In the genomic region with DNA sequence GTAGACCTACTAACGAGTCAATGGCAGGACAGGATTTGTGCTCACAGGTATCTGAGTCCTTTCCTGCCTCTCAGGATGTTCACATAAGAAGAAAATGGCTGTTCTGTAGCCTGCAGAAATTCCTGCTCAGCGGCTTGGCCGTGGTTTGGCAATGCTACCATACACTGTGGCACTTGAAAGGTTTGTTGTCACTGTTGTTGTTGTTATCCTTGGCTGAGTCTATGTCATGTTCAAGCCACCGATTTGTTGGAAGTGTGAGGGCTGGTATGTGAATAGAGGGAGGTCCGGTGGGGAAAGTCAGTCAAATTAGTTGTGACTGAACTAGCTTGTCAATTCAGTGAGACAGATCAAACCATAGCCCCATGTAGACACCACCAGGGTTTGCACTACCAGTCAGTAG, we compare ENCODE assay signal across 22 cellular contexts.
DNase-seq lines count a peak whose midpoint lies in the region; ATAC-seq and TF ChIP-seq lines count a peak whose summit lies in the region.
"Had no signal": no experiment of that assay in that cellular context is flagged by ENCODE, and none has a peak within 500 bp of the region (broad histone marks: within the 10 kb centered on the region; RNA-seq: fewer than 3 reads in every experiment).

No MANE protein-coding gene starts in this region.

- H3K9me3 Mint-ChIP-seq in brain, result no peaks in the 10 kb centered on the region
- H3K9me3 Mint-ChIP-seq in activated CD4-positive, alpha-beta T cell treated with anti-CD3 and anti-CD28 coated beads for 36 hours (ENCODE audit: low read depth), result no peaks in the 10 kb centered on the region
- H3K9me3 Mint-ChIP-seq: H9 had no signal

- no peak overlapping the region for H3K9ac ChIP-seq in IMR-90 (ENCODE audit: low read depth, low read length)
- no peak overlapping the region for H3K9ac ChIP-seq in mesenchymal stem cell (ENCODE audit: low read length)
- H3K9ac ChIP-seq: SK-N-SH had no signal

- H3K27me3 Mint-ChIP-seq in brain, result no peaks in the 10 kb centered on the region
- H3K27me3 Mint-ChIP-seq in activated CD4-positive, alpha-beta T cell treated with anti-CD3 and anti-CD28 coated beads for 36 hours, result peaks cover 4% of the 10 kb centered on the region
- H3K27me3 Mint-ChIP-seq: CD4-positive, alpha-beta memory T cell had no signal

- H3K27ac Mint-ChIP-seq in brain, result peak overlapping the region in 3 of 5 experiments; percentile 33 to 73 (median 34)
- no peak overlapping the region for H3K27ac Mint-ChIP-seq in activated CD4-positive, alpha-beta T cell treated with anti-CD3 and anti-CD28 coated beads for 36 hours
- H3K27ac Mint-ChIP-seq: CD4-positive, alpha-beta memory T cell; H9 had no signal

- no TSS peak for BruUV-seq in IMR-90 (replicated peaks; lab: Mats Ljungman, UMichigan)

- H3K9me1 ChIP-seq in IMR-90 (ENCODE audit: insufficient read depth, low read length), result 0 out of 2 replicates have a peak, but pooled peaks cover 3% of the 10 kb centered on the region

- no peak overlapping the region for H2BK20ac ChIP-seq in IMR-90 (ENCODE audit: low read depth, low read length)

- H3K27me3 ChIP-seq in IMR-90 (ENCODE audit: control insufficient read depth, insufficient read depth, low read length), result no peaks in the 10 kb centered on the region
- no peaks in the 10 kb centered on the region for H3K27me3 ChIP-seq in mesenchymal stem cell (ENCODE audit: control insufficient read depth in 1 of 2, insufficient read depth in 1 of 2, low read length in 2 of 2)
- H3K27me3 ChIP-seq: MG63 had no signal

- dilution Hi-C loops in IMR-90 (cut with HindIII; ENCODE audit: low sequenced_read_pairs, unreplicated experiment), result no loop called here

- H3K4ac ChIP-seq in IMR-90 (ENCODE audit: low read depth, low read length) (no peak overlapping the region), mesenchymal stem cell (ENCODE audit: low read depth in 1 of 2, low read length in 2 of 2) (no peak overlapping the region)

- H2BK120ac ChIP-seq in IMR-90 (ENCODE audit: low read depth, low read length) (no peak overlapping the region), mesenchymal stem cell (ENCODE audit: low read depth, low read length) (no peak overlapping the region)

- H3K18ac ChIP-seq in IMR-90 (ENCODE audit: low read depth, low read length) (no peak overlapping the region), mesenchymal stem cell (ENCODE audit: low read depth in 1 of 2, low read length in 2 of 2) (no peak overlapping the region)

- H3K4me2 ChIP-seq in IMR-90 (ENCODE audit: low read depth, low read length) (no peak overlapping the region), mesenchymal stem cell (ENCODE audit: low read length, poor library complexity, severe bottlenecking) (no peak overlapping the region)
- H3K4me2 ChIP-seq: SK-N-SH had no signal

- no peak for TF ChIP-seq POLR2A in IMR-90 (IDR thresholded peaks at IDR 0.05; ENCODE audit: low read depth, low read length)

- peaks cover 8% of the 10 kb centered on the region for H3K4me1 ChIP-seq in IMR-90 (ENCODE audit: control insufficient read depth, insufficient read depth, low read length)
- peaks cover 8% of the 10 kb centered on the region for H3K4me1 ChIP-seq in mesenchymal stem cell (ENCODE audit: control insufficient read depth, insufficient read depth, low read depth, low read length)

- CTCF ChIA-PET in IMR-90 (lab: Yijun Ruan, JAX), result no interaction called here
- CTCF ChIA-PET in activated CD4-positive, alpha-beta T cell treated with anti-CD3 and anti-CD28 coated beads for 36 hours (lab: Charles Lee), result no interaction called here

- H4K5ac ChIP-seq in IMR-90 (ENCODE audit: low read depth, low read length), result no peak overlapping the region

- POLR2A ChIA-PET in IMR-90 (lab: Charles Lee; ENCODE audit: unreplicated experiment), result no interaction called here
- POLR2A ChIA-PET in activated CD4-positive, alpha-beta T cell treated with anti-CD3 and anti-CD28 coated beads for 36 hours (lab: Charles Lee), result no interaction called here

- in situ Hi-C loops in IMR-90 (cut with MboI; ENCODE audit: low sequenced_read_pairs), result no loop called here
- in situ Hi-C loops in G401 (cut with HindIII; ENCODE audit: low sequenced_read_pairs), result no loop called here

- no peak overlapping the region for H3K4me3 Mint-ChIP-seq in brain
- H3K4me3 Mint-ChIP-seq in activated CD4-positive, alpha-beta T cell treated with anti-CD3 and anti-CD28 coated beads for 36 hours, result no peak overlapping the region
- H3K4me3 Mint-ChIP-seq: CD4-positive, alpha-beta memory T cell; H9 had no signal

- H2AK5ac ChIP-seq in IMR-90 (ENCODE audit: low read depth, low read length) (no peak overlapping the region), mesenchymal stem cell (ENCODE audit: low read length, severe bottlenecking) (no peak overlapping the region)

- no peak overlapping the region for H2AK9ac ChIP-seq in IMR-90 (replicated peaks; ENCODE audit: low read depth, low read length, poor library complexity)

- intact Hi-C loops in IMR-90 (cut with micrococcal nuclease), result no loop called here
- intact Hi-C loops in activated CD4-positive, alpha-beta T cell treated with anti-CD3 and anti-CD28 coated beads for 36 hours (cut with DNase I, micrococcal nuclease), result no loop called here

- H2BK12ac ChIP-seq in mesenchymal stem cell (ENCODE audit: low read length in 2 of 2), result no peak overlapping the region

- no peak overlapping the region for H4K8ac ChIP-seq in IMR-90 (ENCODE audit: low read depth in 2 of 2, low read length in 2 of 2)
- H4K8ac ChIP-seq in mesenchymal stem cell (ENCODE audit: low read length), result peak overlapping the region; percentile 8

- 100% methylated on average over 1 of the region's 5 CpGs; no CpG with 5 or more reads in 1 of the 2 experiments for WGBS in IMR-90 (ENCODE audit: extremely low coverage in 2 of 2, insufficient read length in 1 of 2), 2 experiments
- 95% methylated on average over 5 of the region's 5 CpGs for WGBS in mesenchymal stem cell

- no peak for TF ChIP-seq RAD21 in IMR-90 (IDR thresholded peaks at IDR 0.05; ENCODE audit: low read length)

- H3K36me3 ChIP-seq in IMR-90 (ENCODE audit: control insufficient read depth, insufficient read depth, low read length) (no peaks in the 10 kb centered on the region), mesenchymal stem cell (ENCODE audit: control insufficient read depth in 1 of 2, insufficient read depth in 2 of 2, low read depth in 1 of 2, low read length in 2 of 2) (peaks cover 10% of the 10 kb centered on the region in 2 experiments)

- no peak overlapping the region for H3K27ac ChIP-seq in IMR-90 (ENCODE audit: insufficient read depth, low read length)
- H3K27ac ChIP-seq in mesenchymal stem cell (ENCODE audit: low read length, poor library complexity, severe bottlenecking), result no peak overlapping the region

- no peaks in the 10 kb centered on the region for H3K79me1 ChIP-seq in IMR-90 (ENCODE audit: low read depth in 1 of 2, low read length in 2 of 2)
- H3K79me1 ChIP-seq in mesenchymal stem cell (replicated peaks; ENCODE audit: low read length, poor library complexity, severe bottlenecking), result peaks cover 21% of the 10 kb centered on the region

- no peak overlapping the region for H4K91ac ChIP-seq in IMR-90 (ENCODE audit: insufficient read depth, low read depth, low read length)
- H4K91ac ChIP-seq in mesenchymal stem cell (ENCODE audit: low read length), result no peak overlapping the region

- TF ChIP-seq CTCF in IMR-90 (conservative IDR thresholded peaks at IDR 0.05; ENCODE audit: low read depth, low read length), result no peak
- no peak for TF ChIP-seq CTCF in brain (conservative IDR thresholded peaks at IDR 0.05)

- peaks cover 4% of the 10 kb centered on the region for H3K36me3 Mint-ChIP-seq in brain
- no peaks in the 10 kb centered on the region for H3K36me3 Mint-ChIP-seq in activated CD4-positive, alpha-beta T cell treated with anti-CD3 and anti-CD28 coated beads for 36 hours (ENCODE audit: low read depth)
- H3K36me3 Mint-ChIP-seq: CD4-positive, alpha-beta memory T cell had no signal

- H2AFZ ChIP-seq in IMR-90 (replicated peaks; ENCODE audit: low read length, poor library complexity) (no peak overlapping the region), mesenchymal stem cell (ENCODE audit: low read depth, low read length) (no peak overlapping the region)

- ATAC-seq in IMR-90 (ENCODE audit: low read depth) (no peak), GM21619 (IDR thresholded peaks at IDR 0.05; ENCODE audit: unreplicated experiment) (no peak)
- no peak for ATAC-seq in activated CD4-positive, alpha-beta T cell treated with anti-CD3 and anti-CD28 coated beads for 36 hours
- ATAC-seq: GM12878 had no signal

- H3K4me1 Mint-ChIP-seq in brain, result peaks cover 76% of the 10 kb centered on the region
- H3K4me1 Mint-ChIP-seq in activated CD4-positive, alpha-beta T cell treated with anti-CD3 and anti-CD28 coated beads for 36 hours, result no peaks in the 10 kb centered on the region
- H3K4me1 Mint-ChIP-seq: CD4-positive, alpha-beta memory T cell had no signal

- no peaks in the 10 kb centered on the region for H4K20me1 ChIP-seq in IMR-90 (ENCODE audit: insufficient read depth, low read length)

- H3K4me3 ChIP-seq in IMR-90 (ENCODE audit: insufficient read depth, low read depth, low read length) (no peak overlapping the region), mesenchymal stem cell (ENCODE audit: insufficient read depth in 1 of 2, low read depth in 1 of 2, low read length in 2 of 2) (no peak overlapping the region)
- H3K4me3 ChIP-seq: GM12878, MG63 had no signal

- DNase-seq in IMR-90 (no peak), mesenchymal stem cell (no peak), G401 (ENCODE audit: low spot score) (no peak), NCI-H128 (lab: John Stamatoyannopoulos, UW; ENCODE audit: unreplicated experiment) (no peak)
- DNase-seq in activated CD4-positive, alpha-beta T cell treated with anti-CD3 and anti-CD28 coated beads for 36 hours, result no peak
- DNase-seq: C1 segment of cervical spinal cord; CD4-positive, alpha-beta memory T cell; COR-L47; DMS53; GDM1; H9; KBM-7; MG63; NCI-H1105 treated with DMSO at 0.1 percent for 48 hours; NCI-H2029; NCI-H446; NCI-H524 treated with DMSO at 0.1 percent for 48 hours; NCI-H774; SK-N-SH had no signal

- H2BK5ac ChIP-seq in IMR-90 (ENCODE audit: low read depth, low read length, poor library complexity, severe bottlenecking) (no peak overlapping the region), mesenchymal stem cell (ENCODE audit: low read depth, low read length, poor library complexity, severe bottlenecking) (no peak overlapping the region)

- H2BK15ac ChIP-seq in IMR-90 (ENCODE audit: low read depth, low read length), result 0 out of 3 replicates have a peak overlapping the region, but pooled peaks have one; percentile 5
- no peak overlapping the region for H2BK15ac ChIP-seq in mesenchymal stem cell (ENCODE audit: low read depth, poor library complexity, severe bottlenecking)

- no peak overlapping the region for H3K56ac ChIP-seq in IMR-90 (ENCODE audit: extremely low read depth, insufficient read depth, low read length)

- H3K23ac ChIP-seq in IMR-90 (ENCODE audit: low read depth, low read length), result no peak overlapping the region
- no peak overlapping the region for H3K23ac ChIP-seq in mesenchymal stem cell (ENCODE audit: low read length in 2 of 2)

- no peaks in the 10 kb centered on the region for H3K9me3 ChIP-seq in IMR-90 (ENCODE audit: control insufficient read depth, insufficient read depth, low read length)
- H3K9me3 ChIP-seq in mesenchymal stem cell (ENCODE audit: control insufficient read depth, low read length), result no peaks in the 10 kb centered on the region
- H3K9me3 ChIP-seq: MG63, SK-N-SH had no signal

- H3K14ac ChIP-seq in IMR-90 (replicated peaks; ENCODE audit: low read depth, low read length) (no peak overlapping the region), mesenchymal stem cell (ENCODE audit: low read length in 2 of 2) (peak overlapping the region in 1 of 2 experiments; percentile 5)
